ENCODE assay signal across 15 cellular contexts in genomic region chr2:230767862-230768388, GRCh38.
"Had no signal": no experiment of that assay in that cellular context is flagged by ENCODE, and none has a peak within 500 bp of the region (broad histone marks: within the 10 kb centered on the region; RNA-seq: fewer than 3 reads in every experiment).

No MANE protein-coding gene starts in this region.

- H3K36me3 ChIP-seq: colonic mucosa, gastrocnemius medialis, pancreas, uterus had no signal

- H3K4me3 ChIP-seq: colonic mucosa, gastrocnemius medialis, heart right ventricle, mucosa of descending colon, pancreas, thyroid gland, uterus had no signal

- DNase-seq: activated CD4-positive, alpha-beta T cell treated with anti-CD3 and anti-CD28 coated beads for 1 hour; colonic mucosa; effector CD4-positive, alpha-beta T cell; gastrocnemius medialis; heart right ventricle; mammary epithelial cell; mucosa of descending colon; nephron progenitor cell; pancreas; Right ventricle myocardium superior; SK-N-SH; stimulated activated CD4-positive, alpha-beta T cell treated with anti-CD3 and anti-CD28 coated beads, Interleukin-2, amount 100 ng/mL, for 48 hours; stimulated activated CD8-positive, alpha-beta memory T cell treated with anti-CD3 and anti-CD28 coated beads, Interleukin-4, amount 100 ng/mL, for 48 hours; thyroid gland; uterus had no signal

- H3K4me3 Mint-ChIP-seq: nephron progenitor cell had no signal

- H3K27ac ChIP-seq: colonic mucosa, heart right ventricle, pancreas, thyroid gland, uterus had no signal

- H3K9me3 ChIP-seq: colonic mucosa, gastrocnemius medialis, mucosa of descending colon, pancreas, SK-N-SH, thyroid gland, uterus had no signal

- H3K4me1 Mint-ChIP-seq: nephron progenitor cell had no signal

- H3K4me1 ChIP-seq: colonic mucosa, thyroid gland, uterus had no signal

- H3K27ac Mint-ChIP-seq: nephron progenitor cell had no signal

- H3K9me3 Mint-ChIP-seq: nephron progenitor cell had no signal

- H3K27me3 ChIP-seq: colonic mucosa, gastrocnemius medialis, heart right ventricle, pancreas, thyroid gland, uterus had no signal

- ATAC-seq: heart right ventricle, mucosa of descending colon, pancreas had no signal
